Comparison of ENCODE assay signal across 8 cellular contexts in the genomic region with DNA sequence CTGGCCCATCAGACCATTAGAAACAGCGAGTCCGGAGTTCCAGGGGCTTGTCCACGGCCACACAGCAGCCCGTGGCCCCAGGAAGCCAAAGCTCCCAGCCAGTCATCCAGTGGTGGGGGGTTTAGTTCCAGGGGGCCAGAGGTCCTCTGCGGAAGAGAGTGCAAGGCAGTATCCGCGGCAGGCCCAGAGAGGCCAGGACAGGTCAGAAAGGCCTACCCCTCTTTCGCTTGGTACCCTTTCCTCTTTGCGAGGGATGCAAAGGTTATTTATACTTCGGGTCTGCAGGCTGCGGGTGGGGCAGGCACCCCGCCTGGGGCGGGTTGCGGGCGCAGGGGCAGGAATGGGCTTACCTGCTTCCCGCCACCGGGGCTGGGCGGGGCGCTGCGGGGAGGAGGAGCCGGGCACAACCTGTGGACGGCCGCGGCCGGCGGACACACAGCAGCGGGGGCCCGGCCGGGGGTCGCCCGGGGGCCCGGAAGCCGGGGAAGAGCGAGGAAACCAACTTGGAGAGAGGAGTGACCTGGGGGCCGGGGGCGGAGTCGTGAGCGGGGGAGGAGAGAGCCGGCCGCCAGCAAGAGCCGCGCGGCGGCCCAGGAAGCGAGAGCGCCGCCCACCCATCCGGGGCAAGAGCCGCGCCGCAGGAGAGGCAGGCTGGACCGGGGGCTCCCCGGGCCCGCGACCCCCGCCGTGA. TPM values are rescaled to one million over a fixed set of nuclear protein-coding genes. Genes with fewer than 3 reads are reported as not detected.
DNase-seq lines count a peak whose midpoint lies in the region; ATAC-seq and TF ChIP-seq lines count a peak whose summit lies in the region.

A gene with protein sequence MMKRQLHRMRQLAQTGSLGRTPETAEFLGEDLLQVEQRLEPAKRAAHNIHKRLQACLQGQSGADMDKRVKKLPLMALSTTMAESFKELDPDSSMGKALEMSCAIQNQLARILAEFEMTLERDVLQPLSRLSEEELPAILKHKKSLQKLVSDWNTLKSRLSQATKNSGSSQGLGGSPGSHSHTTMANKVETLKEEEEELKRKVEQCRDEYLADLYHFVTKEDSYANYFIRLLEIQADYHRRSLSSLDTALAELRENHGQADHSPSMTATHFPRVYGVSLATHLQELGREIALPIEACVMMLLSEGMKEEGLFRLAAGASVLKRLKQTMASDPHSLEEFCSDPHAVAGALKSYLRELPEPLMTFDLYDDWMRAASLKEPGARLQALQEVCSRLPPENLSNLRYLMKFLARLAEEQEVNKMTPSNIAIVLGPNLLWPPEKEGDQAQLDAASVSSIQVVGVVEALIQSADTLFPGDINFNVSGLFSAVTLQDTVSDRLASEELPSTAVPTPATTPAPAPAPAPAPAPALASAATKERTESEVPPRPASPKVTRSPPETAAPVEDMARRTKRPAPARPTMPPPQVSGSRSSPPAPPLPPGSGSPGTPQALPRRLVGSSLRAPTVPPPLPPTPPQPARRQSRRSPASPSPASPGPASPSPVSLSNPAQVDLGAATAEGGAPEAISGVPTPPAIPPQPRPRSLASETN (plus strand): TSS at position 600 of the 691 bp plus-strand sequence. CDS start 119 bp downstream, outside the sequence.

- peak within 1 kb of the TSS; percentile 96 for H3K18ac ChIP-seq in mesendoderm (ENCODE audit: low read length)

- no peaks in the 10 kb centered on the region for H3K9me3 Mint-ChIP-seq in Caco-2 (ENCODE audit: unreplicated experiment)

- no peaks in the 10 kb centered on the region for H3K79me1 ChIP-seq in mesendoderm (ENCODE audit: low read length)

- 5% methylated on average over 57 of the region's 57 CpGs for WGBS in HUES64
- WGBS in mesendoderm (ENCODE audit: extremely low coverage, insufficient coverage, low lambda C conversion rate): no CpG with 5 or more reads among the region's 57 CpGs
- WGBS in suprapubic skin: 3% methylated on average over 31 of the region's 57 CpGs

- no peak for TF ChIP-seq EP300 in suprapubic skin (IDR thresholded peaks at IDR 0.05)

- peak within 1 kb of the TSS; percentile 71; the same call in 1 of the 2 replicates for H3K27ac ChIP-seq in HUES64 (ENCODE audit: low read depth, low read length)
- peak within 1 kb of the TSS; percentile 77 for H3K27ac ChIP-seq in duodenal mucosa (ENCODE audit: low read depth, low read length)
- peak within 1 kb of the TSS; percentile 7 for H3K27ac ChIP-seq in mesendoderm (ENCODE audit: low read depth, low read length)
- peak within 1 kb of the TSS; percentile 51 for H3K27ac ChIP-seq in suprapubic skin

- no peaks in the 10 kb centered on the region for H3K27me3 ChIP-seq in Caco-2 (replicated peaks; ENCODE audit: control insufficient read depth, insufficient read depth, low read length)
- no peaks in the 10 kb centered on the region for H3K27me3 ChIP-seq in HUES64 (ENCODE audit: insufficient read depth, low read length)
- H3K27me3 ChIP-seq in duodenal mucosa (ENCODE audit: control insufficient read depth in 1 of 2, insufficient read depth in 2 of 2, low read length in 2 of 2): no peaks in the 10 kb centered on the region
- H3K27me3 ChIP-seq in mesendoderm (ENCODE audit: insufficient read depth, low read length, poor library complexity): no peaks in the 10 kb centered on the region
- H3K27me3 ChIP-seq in suprapubic skin: no peaks in the 10 kb centered on the region

- POLR2A ChIA-PET in Caco-2 (lab: Charles Lee): no interaction called here

- DNase-seq in Caco-2 (peak; percentile 77 to 81), mesendoderm (peak; percentile 87), suprapubic skin (ENCODE audit: low spot score in 2 of 2) (no peak), NCI-H524 treated with DMSO at 0.1 percent for 48 hours (lab: John Stamatoyannopoulos, UW) (no peak)

- H3K4me3 Mint-ChIP-seq in Caco-2 (ENCODE audit: unreplicated experiment): peak within 1 kb of the TSS; percentile 75

- H2BK15ac ChIP-seq in mesendoderm (replicated peaks; ENCODE audit: low read depth): no peak within 1 kb of the TSS

- peak within 1 kb of the TSS; percentile 78 for H3K4me3 ChIP-seq in Caco-2 (ENCODE audit: low read depth, low read length)
- H3K4me3 ChIP-seq in HUES64 (ENCODE audit: low read length): peak within 1 kb of the TSS; percentile 64
- H3K4me3 ChIP-seq in WI38 (ENCODE audit: low read depth, low read length): peak within 1 kb of the TSS; percentile 63
- peak within 1 kb of the TSS; percentile 90 to 91 for H3K4me3 ChIP-seq in duodenal mucosa (ENCODE audit: low read depth in 1 of 2, low read length in 2 of 2)
- peak within 1 kb of the TSS; percentile 43 for H3K4me3 ChIP-seq in mesendoderm (ENCODE audit: low read length)
- H3K4me3 ChIP-seq in suprapubic skin: peak within 1 kb of the TSS; percentile 75

- TF ChIP-seq POLR2A in suprapubic skin (IDR thresholded peaks at IDR 0.05): no peak

- H3K56ac ChIP-seq in mesendoderm (ENCODE audit: low read length): peak within 1 kb of the TSS; percentile 87

- CTCF ChIA-PET in Caco-2 (lab: Charles Lee): interaction anchor here (0.6 to 1.0 kb wide), 3 partner anchors 19 to 93 kb away, joined by 3 to 6 read pairs (median 3); a partner anchor contains a TSS

- H3K4me1 ChIP-seq in Caco-2 (peaks cover 26% of the 10 kb centered on the region), HUES64 (ENCODE audit: insufficient read depth, low read length) (peaks cover 28% of the 10 kb centered on the region), duodenal mucosa (ENCODE audit: control insufficient read depth in 1 of 2, insufficient read depth in 2 of 2, low read length in 2 of 2) (peaks cover 72 to 86% of the 10 kb centered on the region in 2 donors), mesendoderm (ENCODE audit: control insufficient read depth, low read depth, low read length) (peaks cover 6% of the 10 kb centered on the region), suprapubic skin (peaks cover 77% of the 10 kb centered on the region)

- H3K4me2 ChIP-seq in mesendoderm (ENCODE audit: low read length): peak within 1 kb of the TSS; percentile 64

- no peaks in the 10 kb centered on the region for H3K79me2 ChIP-seq in mesendoderm (ENCODE audit: control insufficient read depth, insufficient read depth, low read length)

- H2BK5ac ChIP-seq in mesendoderm (ENCODE audit: low read length): no peak within 1 kb of the TSS

- TF ChIP-seq CTCF in Caco-2 (IDR thresholded peaks at IDR 0.05; ENCODE audit: insufficient read depth in 1 of 2, low read depth in 1 of 2, low read length in 1 of 2, severe bottlenecking in 1 of 2, unreplicated experiment in 1 of 2) (no peak), WI38 (IDR thresholded peaks at IDR 0.05; ENCODE audit: low read depth, low read length) (no peak), suprapubic skin (IDR thresholded peaks at IDR 0.05) (no peak)

- H3K36me3 ChIP-seq in Caco-2 (ENCODE audit: control insufficient read depth, insufficient read depth, low read length) (no peaks in the 10 kb centered on the region; the same call in 1 of the 2 replicates), HUES64 (ENCODE audit: insufficient read depth, low read length) (peaks cover 22% of the 10 kb centered on the region), duodenal mucosa (ENCODE audit: control insufficient read depth in 1 of 2, insufficient read depth in 2 of 2, low read length in 2 of 2) (peaks cover 8 to 20% of the 10 kb centered on the region in 2 donors), mesendoderm (ENCODE audit: control insufficient read depth, insufficient read depth, low read length) (peaks cover 2% of the 10 kb centered on the region), suprapubic skin (peaks cover 7% of the 10 kb centered on the region)

- no peak for ATAC-seq in GM18520 (IDR thresholded peaks at IDR 0.05; ENCODE audit: unreplicated experiment)

- H2BK120ac ChIP-seq in mesendoderm (ENCODE audit: low read depth, low read length): peak within 1 kb of the TSS; percentile 15

- intact Hi-C loops in Caco-2 (cut with micrococcal nuclease; ENCODE audit: unreplicated experiment): no loop called here

- no peak within 1 kb of the TSS for H2AK5ac ChIP-seq in mesendoderm (ENCODE audit: low read length)

- H4K5ac ChIP-seq in mesendoderm (ENCODE audit: low read length): no peak within 1 kb of the TSS

- H4K8ac ChIP-seq in mesendoderm (ENCODE audit: low read depth, low read length): peak within 1 kb of the TSS; percentile 59

- H3K27me3 Mint-ChIP-seq in Caco-2 (ENCODE audit: insufficient read depth, unreplicated experiment): no peaks in the 10 kb centered on the region

- H3K4me1 Mint-ChIP-seq in Caco-2 (ENCODE audit: low read depth, unreplicated experiment): peaks cover 13% of the 10 kb centered on the region

- peak within 1 kb of the TSS; percentile 76 for H3K27ac Mint-ChIP-seq in Caco-2 (ENCODE audit: unreplicated experiment)

- H3K9me3 ChIP-seq in Caco-2 (no peaks in the 10 kb centered on the region), HUES64 (ENCODE audit: insufficient read depth, low read depth, low read length) (no peaks in the 10 kb centered on the region), duodenal mucosa (ENCODE audit: control insufficient read depth in 1 of 2, low read length in 2 of 2) (no peaks in the 10 kb centered on the region), suprapubic skin (no peaks in the 10 kb centered on the region)

- H3K36me3 Mint-ChIP-seq in Caco-2 (ENCODE audit: insufficient read depth, unreplicated experiment): peaks cover 13% of the 10 kb centered on the region

- peak within 1 kb of the TSS; percentile 66 for H3K23ac ChIP-seq in mesendoderm (ENCODE audit: low read length)

- peak within 1 kb of the TSS; percentile 17 for H3K4ac ChIP-seq in mesendoderm (ENCODE audit: low read depth, low read length)

- peak within 1 kb of the TSS; percentile 42 for H3K9ac ChIP-seq in HUES64 (ENCODE audit: low read depth, low read length)
- H3K9ac ChIP-seq in duodenal mucosa (ENCODE audit: low read depth in 1 of 2, low read length in 2 of 2): peak within 1 kb of the TSS; percentile 96 to 97
- peak within 1 kb of the TSS; percentile 71 for H3K9ac ChIP-seq in mesendoderm (ENCODE audit: low read length)

- no TSS peak for BruUV-seq in Caco-2 (replicated peaks; lab: Mats Ljungman, UMichigan)

RNA-seq across cellular contexts. Expression of the gene that starts here (rescaled TPM):
- total RNA-seq in Caco-2 (2022) (19.8 and 20.7 TPM in 2 replicates), suprapubic skin (10 to 100 TPM; 57.1 to 60.7 (median 57.7) TPM)
- 21.7 TPM for polyA plus RNA-seq in HUES64 (2013, experiment 1 of 2)
- 30.1 TPM for polyA plus RNA-seq in HUES64 (2013, experiment 2 of 2)
- 19.3 TPM for polyA plus RNA-seq in mesendoderm (2013, experiment 1 of 2)
- 19.6 TPM for polyA plus RNA-seq in mesendoderm (2013, experiment 2 of 2)

Comparison
In these comparisons a context has a peak if more than half of its experiments do, and no peak if none do; other contexts are left out.
1. DNase-seq: peak in Caco-2 (2 of 2) and mesendoderm (single experiment); none in suprapubic skin (0 of 2) and NCI-H524 treated with DMSO at 0.1 percent for 48 hours (single experiment).
2. H3K27ac ChIP-seq: peak in every context shown above with its lines; median percentile 77 in duodenal mucosa; 71 in HUES64; 51 in suprapubic skin; 7 in mesendoderm.
3. H3K9ac ChIP-seq: peak in every context shown above with its lines; median percentile 96 in duodenal mucosa; 71 in mesendoderm; 42 in HUES64.
4. Peak in every context shown above with its lines, with median percentiles within 50 percentile points of each other: H3K4me3 ChIP-seq.